ENCODE assay signal across 9 cellular contexts in genomic region chr7:98745722-98746318, GRCh38.
DNase-seq lines count a peak whose midpoint lies in the region; ATAC-seq, FAIRE-seq and TF ChIP-seq lines count a peak whose summit lies in the region.
"Had no signal": no experiment of that assay in that cellular context is flagged by ENCODE, and none has a peak within 500 bp of the region (broad histone marks: within the 10 kb centered on the region; RNA-seq: fewer than 3 reads in every experiment).

No MANE protein-coding gene starts in this region.

- H3K4me1 ChIP-seq in naive thymus-derived CD4-positive, alpha-beta T cell (ENCODE audit: control insufficient read depth in 2 of 2, insufficient read depth in 2 of 2, low read length in 2 of 2) = no peaks in the 10 kb centered on the region
- H3K4me1 ChIP-seq: tibial nerve had no signal

- FAIRE-seq in GM19239 (lab: Jason Lieb, UNC) = peak; percentile 79

- DNase-seq in AG09319 (ENCODE audit: extremely low read depth, low read depth) = no peak
- peak; percentile 58 for DNase-seq in GM19239 (ENCODE audit: insufficient read length, low spot score)
- DNase-seq in NCI-H2107 treated with DMSO at 0.1 percent for 48 hours (lab: John Stamatoyannopoulos, UW; ENCODE audit: unreplicated experiment) = peak; percentile 45
- DNase-seq in activated CD8-positive, alpha-beta T cell treated with anti-CD3 and anti-CD28 coated beads, Interleukin-2, amount 10 ng/mL, durations not matched to agents 7 days and 5 days = peak; percentile 75
- peak; percentile 58 to 68 (median 66) for DNase-seq in effector memory CD8-positive, alpha-beta T cell
- DNase-seq in naive thymus-derived CD4-positive, alpha-beta T cell = peak; percentile 18 to 73 (median 57)
- peak; percentile 81 for DNase-seq in stimulated activated naive CD8-positive, alpha-beta T cell treated with anti-CD3 and anti-CD28 coated beads, Interleukin-15, Interleukin-2, amounts not matched to agents 100 U/mL and 50 U/mL, for 24 hours

- no peak overlapping the region for H3K4me3 Mint-ChIP-seq in activated CD8-positive, alpha-beta T cell treated with anti-CD3 and anti-CD28 coated beads, Interleukin-2, amount 10 ng/mL, durations not matched to agents 7 days and 5 days
- H3K4me3 Mint-ChIP-seq in effector memory CD8-positive, alpha-beta T cell = no peak overlapping the region
- H3K4me3 Mint-ChIP-seq in naive thymus-derived CD4-positive, alpha-beta T cell = no peak overlapping the region

- no peak overlapping the region for H3K27ac ChIP-seq in naive thymus-derived CD4-positive, alpha-beta T cell (ENCODE audit: low read depth, low read length)
- H3K27ac ChIP-seq: tibial nerve had no signal

- H3K27me3 ChIP-seq in naive thymus-derived CD4-positive, alpha-beta T cell (ENCODE audit: control insufficient read depth in 2 of 2, insufficient read depth in 2 of 2, low read length in 2 of 2) = no peaks in the 10 kb centered on the region
- H3K27me3 ChIP-seq: tibial nerve had no signal

- no peak overlapping the region for H3K4me3 ChIP-seq in naive thymus-derived CD4-positive, alpha-beta T cell (ENCODE audit: low read length)
- H3K4me3 ChIP-seq: tibial nerve had no signal

- H3K4me1 Mint-ChIP-seq in activated CD8-positive, alpha-beta T cell treated with anti-CD3 and anti-CD28 coated beads, Interleukin-2, amount 10 ng/mL, durations not matched to agents 7 days and 5 days (ENCODE audit: low read depth) = no peaks in the 10 kb centered on the region
- H3K4me1 Mint-ChIP-seq in effector memory CD8-positive, alpha-beta T cell (ENCODE audit: low read depth in 2 of 2) = no peaks in the 10 kb centered on the region
- H3K4me1 Mint-ChIP-seq in naive thymus-derived CD4-positive, alpha-beta T cell = peaks cover 0 to 2% (median 0%) of the 10 kb centered on the region in 7 donors

- ATAC-seq in activated CD8-positive, alpha-beta T cell treated with anti-CD3 and anti-CD28 coated beads, Interleukin-2, amount 10 ng/mL, durations not matched to agents 7 days and 5 days = peak; percentile 57
- no peak for ATAC-seq in effector memory CD8-positive, alpha-beta T cell (replicated peaks)
- ATAC-seq in naive thymus-derived CD4-positive, alpha-beta T cell = peak; percentile 66
- no peak for ATAC-seq in stimulated activated naive CD8-positive, alpha-beta T cell treated with anti-CD3 and anti-CD28 coated beads, Interleukin-15, Interleukin-2, amounts not matched to agents 100 U/mL and 50 U/mL, for 24 hours
- no peak for ATAC-seq in HG02571 (IDR thresholded peaks at IDR 0.05; ENCODE audit: unreplicated experiment)

- no peaks in the 10 kb centered on the region for H3K9me3 Mint-ChIP-seq in activated CD8-positive, alpha-beta T cell treated with anti-CD3 and anti-CD28 coated beads, Interleukin-2, amount 10 ng/mL, durations not matched to agents 7 days and 5 days (ENCODE audit: insufficient read depth)
- no peaks in the 10 kb centered on the region for H3K9me3 Mint-ChIP-seq in effector memory CD8-positive, alpha-beta T cell
- H3K9me3 Mint-ChIP-seq in naive thymus-derived CD4-positive, alpha-beta T cell = no peaks in the 10 kb centered on the region

- H3K27me3 Mint-ChIP-seq in activated CD8-positive, alpha-beta T cell treated with anti-CD3 and anti-CD28 coated beads, Interleukin-2, amount 10 ng/mL, durations not matched to agents 7 days and 5 days (ENCODE audit: low read depth) = no peaks in the 10 kb centered on the region
- H3K27me3 Mint-ChIP-seq in effector memory CD8-positive, alpha-beta T cell = peaks cover 13 to 50% of the 10 kb centered on the region in 2 donors
- peaks cover 0 to 17% (median 4%) of the 10 kb centered on the region in 5 donors for H3K27me3 Mint-ChIP-seq in naive thymus-derived CD4-positive, alpha-beta T cell

- H3K27ac Mint-ChIP-seq in activated CD8-positive, alpha-beta T cell treated with anti-CD3 and anti-CD28 coated beads, Interleukin-2, amount 10 ng/mL, durations not matched to agents 7 days and 5 days = no peak overlapping the region
- H3K27ac Mint-ChIP-seq in effector memory CD8-positive, alpha-beta T cell = no peak overlapping the region
- H3K27ac Mint-ChIP-seq in naive thymus-derived CD4-positive, alpha-beta T cell = peak overlapping the region in 1 of 9 donors; percentile 19

- POLR2A ChIA-PET in activated CD8-positive, alpha-beta T cell treated with anti-CD3 and anti-CD28 coated beads, Interleukin-2, amount 10 ng/mL, durations not matched to agents 7 days and 5 days (lab: Charles Lee) = interaction anchor here (0.5 to 0.7 kb wide), 2 partner anchors 18 to 128 kb away, joined by 3 read pairs; no protein-coding TSS in a partner anchor
- POLR2A ChIA-PET in naive thymus-derived CD4-positive, alpha-beta T cell (lab: Charles Lee) = no interaction called here

- TF ChIP-seq CTCF in AG09319 (IDR thresholded peaks at IDR 0.05; ENCODE audit: low read depth, low read length) = peak; percentile 70

- intact Hi-C loops in naive thymus-derived CD4-positive, alpha-beta T cell (cut with micrococcal nuclease) = loop anchor here in 1 of 2 donors (1.0 kb wide), 1 partner anchor 313 kb away; no protein-coding TSS in a partner anchor

- CTCF ChIA-PET in activated CD8-positive, alpha-beta T cell treated with anti-CD3 and anti-CD28 coated beads, Interleukin-2, amount 10 ng/mL, durations not matched to agents 7 days and 5 days (lab: Charles Lee) = interaction anchor here (0.6 to 1.7 kb wide), 21 partner anchors 8 to 345 kb away, joined by 3 to 10 read pairs (median 4); partner anchors contain the start of gene BAIAP2L1
- CTCF ChIA-PET in naive thymus-derived CD4-positive, alpha-beta T cell (lab: Charles Lee) = interaction anchor here (0.6 to 0.7 kb wide), 4 partner anchors 98 to 630 kb away, joined by 3 to 5 read pairs (median 4); no protein-coding TSS in a partner anchor

- no peaks in the 10 kb centered on the region for H3K9me3 ChIP-seq in naive thymus-derived CD4-positive, alpha-beta T cell (ENCODE audit: control insufficient read depth in 2 of 3, low read length in 3 of 3)

- no peaks in the 10 kb centered on the region for H3K36me3 Mint-ChIP-seq in activated CD8-positive, alpha-beta T cell treated with anti-CD3 and anti-CD28 coated beads, Interleukin-2, amount 10 ng/mL, durations not matched to agents 7 days and 5 days (ENCODE audit: low read depth)
- H3K36me3 Mint-ChIP-seq in effector memory CD8-positive, alpha-beta T cell (ENCODE audit: insufficient read depth) = no peaks in the 10 kb centered on the region
- H3K36me3 Mint-ChIP-seq in naive thymus-derived CD4-positive, alpha-beta T cell = no peaks in the 10 kb centered on the region

- H3K36me3 ChIP-seq in naive thymus-derived CD4-positive, alpha-beta T cell (ENCODE audit: control insufficient read depth in 2 of 3, insufficient read depth in 3 of 3, low read length in 3 of 3) = no peaks in the 10 kb centered on the region
- H3K36me3 ChIP-seq: tibial nerve had no signal

Comparison
In these comparisons a context has a peak if more than half of its experiments do, and no peak if none do; other contexts are left out.
1. ATAC-seq: peak in activated CD8-positive, alpha-beta T cell treated with anti-CD3 and anti-CD28 coated beads, Interleukin-2, amount 10 ng/mL, durations not matched to agents 7 days and 5 days (single experiment) and naive thymus-derived CD4-positive, alpha-beta T cell (single experiment); none in effector memory CD8-positive, alpha-beta T cell (single experiment), stimulated activated naive CD8-positive, alpha-beta T cell treated with anti-CD3 and anti-CD28 coated beads, Interleukin-15, Interleukin-2, amounts not matched to agents 100 U/mL and 50 U/mL, for 24 hours (single experiment) and HG02571 (single experiment).